8 cellular contexts compared by ENCODE assay signal in the genomic region with DNA sequence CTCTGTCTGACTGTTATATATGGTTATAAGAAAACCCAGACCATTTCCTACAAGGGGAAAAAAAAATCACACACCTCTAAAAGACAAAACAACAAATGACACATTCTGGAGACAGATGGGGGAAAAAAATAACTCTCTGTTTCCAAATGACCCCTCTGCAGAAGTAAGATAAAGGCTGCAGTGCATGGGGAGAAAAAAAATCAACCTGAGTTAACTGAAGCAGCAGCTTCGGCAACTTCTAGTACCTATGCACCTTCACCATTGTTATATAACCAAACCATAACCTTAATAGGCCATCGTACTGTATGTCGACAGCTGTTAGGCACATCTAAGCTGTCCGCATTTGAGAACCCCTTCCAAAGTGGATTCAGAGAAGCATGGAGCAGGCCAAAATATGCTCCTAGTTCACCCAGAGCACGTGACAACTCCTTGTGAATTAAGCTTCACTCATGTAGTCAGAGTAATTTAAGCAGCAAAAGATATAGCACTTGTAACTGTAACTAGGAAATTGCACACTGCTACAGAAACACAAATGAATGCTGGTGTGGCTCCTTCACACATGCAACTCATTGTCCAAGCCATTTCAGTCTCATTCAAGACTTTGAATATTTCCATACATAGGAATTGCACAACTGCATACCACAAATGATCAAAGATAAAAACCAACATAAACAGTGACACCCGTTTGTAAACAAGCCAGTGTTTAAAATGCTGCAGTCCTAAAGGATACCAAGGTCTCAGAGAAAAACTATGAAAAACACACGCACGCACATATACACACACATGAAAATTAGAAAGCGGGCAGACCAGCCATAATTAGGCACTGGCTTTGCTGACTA. TPM values are rescaled to one million over a fixed set of nuclear protein-coding genes. Genes with fewer than 3 reads are reported as not detected.
DNase-seq lines count a peak whose midpoint lies in the region; ATAC-seq and TF ChIP-seq lines count a peak whose summit lies in the region.

No MANE protein-coding gene starts in this region.

- in situ Hi-C loops in brain microvascular endothelial cell (cut with HindIII; ENCODE audit: low pct_ligation_motif_present, low sequenced_read_pairs), result no loop called here

- peak overlapping the region; percentile 83 for H3K4me2 ChIP-seq in hepatocyte

- H3K27ac ChIP-seq in hepatocyte, result peak overlapping the region; percentile 95
- H3K27ac ChIP-seq in brain microvascular endothelial cell, result no peak overlapping the region

- H3K4me1 Mint-ChIP-seq in activated naive CD4-positive, alpha-beta T cell treated with anti-CD3 and anti-CD28 coated beads, Interleukin-2, amount 50 U/mL, for 24 hours, result peaks cover 74% of the 10 kb centered on the region
- peaks cover 79% of the 10 kb centered on the region for H3K4me1 Mint-ChIP-seq in activated B cell treated with CpG ODN at 0.5 μM for 24 hours

- H3K9me3 ChIP-seq in hepatocyte (ENCODE audit: low read depth), result no peaks in the 10 kb centered on the region

- CTCF ChIA-PET in activated B cell treated with CpG ODN at 0.5 μM for 24 hours (lab: Charles Lee), result interaction anchor here (0.9 to 1.8 kb wide), 5 partner anchors 10 to 304 kb away, joined by 3 to 7 read pairs (median 3); a partner anchor contains a TSS

- H3K27me3 ChIP-seq in hepatocyte, result no peaks in the 10 kb centered on the region
- no peaks in the 10 kb centered on the region for H3K27me3 ChIP-seq in brain microvascular endothelial cell (replicated peaks)

- peaks cover 75% of the 10 kb centered on the region for H3K79me2 ChIP-seq in hepatocyte

- H3K27me3 Mint-ChIP-seq in activated naive CD4-positive, alpha-beta T cell treated with anti-CD3 and anti-CD28 coated beads, Interleukin-2, amount 50 U/mL, for 24 hours, result no peaks in the 10 kb centered on the region
- H3K27me3 Mint-ChIP-seq in activated B cell treated with CpG ODN at 0.5 μM for 24 hours, result no peaks in the 10 kb centered on the region

- no peak for ATAC-seq in activated B cell treated with CpG ODN at 0.5 μM for 24 hours (ENCODE audit: low read depth)

- intact Hi-C loops in activated B cell treated with CpG ODN at 0.5 μM for 24 hours (cut with micrococcal nuclease), result loop anchor here (1.0 to 5.0 kb wide), 6 partner anchors 17 to 323 kb away; a partner anchor contains a TSS

- 56% methylated on average over 9 of the region's 9 CpGs for WGBS in hepatocyte (ENCODE audit: low lambda C conversion rate, missing lambda C conversion rate)

- peak overlapping the region; percentile 98 for H3K4me3 Mint-ChIP-seq in activated naive CD4-positive, alpha-beta T cell treated with anti-CD3 and anti-CD28 coated beads, Interleukin-2, amount 50 U/mL, for 24 hours
- peak overlapping the region; percentile 95 for H3K4me3 Mint-ChIP-seq in activated B cell treated with CpG ODN at 0.5 μM for 24 hours

- H3K27ac Mint-ChIP-seq in activated naive CD4-positive, alpha-beta T cell treated with anti-CD3 and anti-CD28 coated beads, Interleukin-2, amount 50 U/mL, for 24 hours, result peak overlapping the region; percentile 96
- peak overlapping the region; percentile 94 for H3K27ac Mint-ChIP-seq in activated B cell treated with CpG ODN at 0.5 μM for 24 hours

- TF ChIP-seq CTCF in activated B cell treated with CpG ODN at 0.5 μM for 24 hours (IDR thresholded peaks at IDR 0.05), result no peak
- TF ChIP-seq CTCF in hepatocyte (IDR thresholded peaks at IDR 0.05; ENCODE audit: poor library complexity), result no peak
- no peak for TF ChIP-seq CTCF in brain microvascular endothelial cell (IDR thresholded peaks at IDR 0.05; ENCODE audit: low read depth, low read length, missing control alignments)

- H3K9me2 ChIP-seq in hepatocyte (replicated peaks; ENCODE audit: insufficient read depth), result no peaks in the 10 kb centered on the region

- H4K20me1 ChIP-seq in hepatocyte (ENCODE audit: insufficient read depth, poor library complexity, severe bottlenecking), result peaks cover 39% of the 10 kb centered on the region

- peaks cover 7% of the 10 kb centered on the region for H3K9me3 Mint-ChIP-seq in activated naive CD4-positive, alpha-beta T cell treated with anti-CD3 and anti-CD28 coated beads, Interleukin-2, amount 50 U/mL, for 24 hours
- H3K9me3 Mint-ChIP-seq in activated B cell treated with CpG ODN at 0.5 μM for 24 hours, result peaks cover 3% of the 10 kb centered on the region

- POLR2A ChIA-PET in activated B cell treated with CpG ODN at 0.5 μM for 24 hours (lab: Charles Lee), result interaction anchor here (0.7 to 1.1 kb wide), 5 partner anchors 32 to 809 kb away, joined by 3 to 7 read pairs (median 4); no protein-coding TSS in a partner anchor

- H3K4me1 ChIP-seq in hepatocyte (ENCODE audit: insufficient read depth), result peaks cover 33% of the 10 kb centered on the region

- peaks cover 10% of the 10 kb centered on the region for H3K36me3 Mint-ChIP-seq in activated naive CD4-positive, alpha-beta T cell treated with anti-CD3 and anti-CD28 coated beads, Interleukin-2, amount 50 U/mL, for 24 hours
- H3K36me3 Mint-ChIP-seq in activated B cell treated with CpG ODN at 0.5 μM for 24 hours (ENCODE audit: low read depth), result peaks cover 18% of the 10 kb centered on the region

- DNase-seq in activated naive CD4-positive, alpha-beta T cell (lab: John Stamatoyannopoulos, UW), result no peak
- DNase-seq in activated B cell treated with CpG ODN at 0.5 μM for 24 hours (no peak), hepatocyte (ENCODE audit: low spot score) (no peak), superior temporal gyrus (ENCODE audit: extremely low spot score) (peak; percentile 79), brain microvascular endothelial cell (no peak), GDM1 (lab: John Stamatoyannopoulos, UW) (no peak), A172 (ENCODE audit: low spot score) (no peak)

- H3K4me3 ChIP-seq in hepatocyte, result no peak overlapping the region
- no peak overlapping the region for H3K4me3 ChIP-seq in brain microvascular endothelial cell (ENCODE audit: low read depth, low read length)

- H2AFZ ChIP-seq in hepatocyte, result no peak overlapping the region

- H3K36me3 ChIP-seq in hepatocyte (replicated peaks; ENCODE audit: insufficient read depth, low read depth) (no peaks in the 10 kb centered on the region), brain microvascular endothelial cell (replicated peaks) (no peaks in the 10 kb centered on the region)

RNA-seq across cellular contexts. Expression of a gene that starts 2.7 kb away (rescaled TPM):
- total RNA-seq in activated B cell treated with CpG ODN at 0.5 μM for 24 hours (75.0 and 88.4 TPM in 2 replicates), hepatocyte (17.7 and 19.1 TPM in 2 replicates)
- polyA plus RNA-seq in hepatocyte, result 15.8 and 16.7 TPM in 2 replicates
- 4.1 and 6.9 TPM in 2 replicates for total RNA-seq in A172 (2014; rRNA removed; shearing (Covaris generic))

RNA-seq across cellular contexts. Expression of a gene that starts 48.6 kb away (rescaled TPM):
- total RNA-seq in activated B cell treated with CpG ODN at 0.5 μM for 24 hours, result 71.3 and 78.7 TPM in 2 replicates
- total RNA-seq in hepatocyte, result 93.3 and 103 TPM in 2 replicates
- 30.8 and 31.0 TPM in 2 replicates for polyA plus RNA-seq in hepatocyte
- total RNA-seq in A172 (2014; rRNA removed; shearing (Covaris generic)), result 84.3 and 91.6 TPM in 2 replicates
